ENCODE assay signal across 9 cellular contexts in genomic region chr14:104653130-104653920, GRCh38. TPM values are rescaled to one million over a fixed set of nuclear protein-coding genes. Genes with fewer than 3 reads are reported as not detected.
"Had no signal": no experiment of that assay in that cellular context is flagged by ENCODE, and none has a peak within 500 bp of the region (broad histone marks: within the 10 kb centered on the region; RNA-seq: fewer than 3 reads in every experiment).

No MANE protein-coding gene starts in this region.

RNA-seq across cellular contexts. Expression of gene TMEM179, which starts 48.8 kb away (rescaled TPM):
- total RNA-seq: dermis blood vessel endothelial cell, esophagus mucosa, esophagus squamous epithelium, gastrocnemius medialis, lower leg skin, lower lobe of right lung, lung microvascular endothelial cell, mononuclear cell had no signal
- polyA plus RNA-seq: keratinocyte had no signal
